ENCODE assay signal across 24 cellular contexts in the genomic region with DNA sequence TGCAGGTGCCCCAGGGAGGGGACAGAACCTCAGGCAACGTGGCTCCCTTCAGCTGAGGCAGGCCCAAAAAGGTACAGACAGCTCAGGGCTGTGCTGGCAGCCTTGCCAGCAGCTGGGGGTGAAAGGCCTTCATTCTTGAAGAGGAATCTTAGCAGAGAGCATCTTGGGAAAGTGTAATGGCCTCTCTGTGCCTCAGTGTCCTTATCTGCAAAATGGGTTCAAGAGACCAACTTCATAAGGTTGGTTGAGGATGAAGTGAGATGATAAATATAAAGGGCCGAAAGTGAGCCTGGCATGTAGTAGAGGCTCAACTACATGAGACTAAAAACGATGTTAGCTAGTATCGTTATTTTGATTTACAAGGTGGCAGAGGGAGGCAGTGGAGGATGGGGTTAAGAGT. TPM values are rescaled to one million over a fixed set of nuclear protein-coding genes. Genes with fewer than 3 reads are reported as not detected.
"Had no signal": no experiment of that assay in that cellular context is flagged by ENCODE, and none has a peak within 500 bp of the region (broad histone marks: within the 10 kb centered on the region; RNA-seq: fewer than 3 reads in every experiment).

No MANE protein-coding gene starts in this region.

- H3K27me3 ChIP-seq: MG63, SJCRH30 had no signal

- H3K9me3 ChIP-seq: MG63, SJCRH30 had no signal

- H3K4me3 ChIP-seq: MG63, SJCRH30 had no signal

- ATAC-seq: Panc1, PC-3, SK-N-SH treated with all-trans-retinoic acid at 6 μM for 48 hours had no signal

- H3K27ac ChIP-seq: HL-60, RWPE1, SJCRH30 had no signal

- FAIRE-seq: HTR-8/SVneo had no signal

- DNase-seq: Karpas-422; KG1; MG63; NCI-H1092 treated with DMSO at 0.1 percent for 48 hours; NCI-H1436; NCI-H187; NCI-H2029; NCI-H2081 treated with DMSO at 0.1 percent for 48 hours; NCI-H2171; NCI-H226; NCI-H446 treated with DMSO at 0.1 percent for 48 hours; NCI-H510A treated with DMSO at 0.1 percent for 48 hours; NCI-H526; NCI-H82; NK-92 treated with Interleukin-12 subunit alpha and Interleukin-12 subunit beta, amount 100 ng/mL, for 24 hours; PC-3; SHP77 had no signal

- H3K36me3 ChIP-seq: MG63, SJCRH30 had no signal

RNA-seq across cellular contexts. Expression of gene RNF186, which starts 41.6 kb away (rescaled TPM):
- total RNA-seq: OCI-LY7 had no signal
